11 cellular contexts compared by ENCODE assay signal in genomic region chr12:52232916-52233461, GRCh38. TPM values are rescaled to one million over a fixed set of nuclear protein-coding genes. Genes with fewer than 3 reads are reported as not detected.
DNase-seq lines count a peak whose midpoint lies in the region; ATAC-seq and TF ChIP-seq lines count a peak whose summit lies in the region.
"Had no signal": no experiment of that assay in that cellular context is flagged by ENCODE, and none has a peak within 500 bp of the region (broad histone marks: within the 10 kb centered on the region; RNA-seq: fewer than 3 reads in every experiment).

Gene KRT7, plus strand, starts transcription at chr12:52233243. Its CDS starts 54 bp downstream, at chr12:52233297.

- TF ChIP-seq CTCF in epithelial cell of proximal tubule (conservative IDR thresholded peaks at IDR 0.05; ENCODE audit: low read depth, low read length), result peak; percentile 26

- DNase-seq in AG20443 (ENCODE audit: low spot score) (peak; percentile 52), NCI-H510A (lab: John Stamatoyannopoulos, UW) (peak; percentile 60), epithelial cell of proximal tubule (ENCODE audit: low read depth) (no peak), mucosa of gallbladder (ENCODE audit: low spot score) (peak; percentile 69), hypothalamus (lab: John Stamatoyannopoulos, UW) (no peak), NCI-H1930 (lab: John Stamatoyannopoulos, UW) (no peak)
- DNase-seq: activated naive CD4-positive, alpha-beta T cell treated with Interleukin-2 at 50 U/mL for 16 hours; DMS153; NCI-H1436 treated with DMSO at 0.1 percent for 48 hours had no signal

- no peak for ATAC-seq in HG03196 (IDR thresholded peaks at IDR 0.05; ENCODE audit: unreplicated experiment)
- no peak for ATAC-seq in HG02588 (IDR thresholded peaks at IDR 0.05; ENCODE audit: unreplicated experiment)

- peak within 1 kb of the TSS; percentile 53 for H3K4me3 ChIP-seq in epithelial cell of proximal tubule (ENCODE audit: low read depth, low read length)

RNA-seq across cellular contexts. Expression of gene KRT7, which starts in this region (rescaled TPM):
- total RNA-seq in epithelial cell of proximal tubule (495 and 768 TPM in 2 replicates), mucosa of gallbladder (335 TPM)

Comparison
In these comparisons a context has a peak if more than half of its experiments do, and no peak if none do; other contexts are left out.
1. DNase-seq: peak in AG20443 (single experiment), NCI-H510A (single experiment) and mucosa of gallbladder (single experiment); none in epithelial cell of proximal tubule (single experiment), hypothalamus (0 of 51) and NCI-H1930 (0 of 2).